Comparison of ENCODE assay signal across 8 cellular contexts in the genomic region with DNA sequence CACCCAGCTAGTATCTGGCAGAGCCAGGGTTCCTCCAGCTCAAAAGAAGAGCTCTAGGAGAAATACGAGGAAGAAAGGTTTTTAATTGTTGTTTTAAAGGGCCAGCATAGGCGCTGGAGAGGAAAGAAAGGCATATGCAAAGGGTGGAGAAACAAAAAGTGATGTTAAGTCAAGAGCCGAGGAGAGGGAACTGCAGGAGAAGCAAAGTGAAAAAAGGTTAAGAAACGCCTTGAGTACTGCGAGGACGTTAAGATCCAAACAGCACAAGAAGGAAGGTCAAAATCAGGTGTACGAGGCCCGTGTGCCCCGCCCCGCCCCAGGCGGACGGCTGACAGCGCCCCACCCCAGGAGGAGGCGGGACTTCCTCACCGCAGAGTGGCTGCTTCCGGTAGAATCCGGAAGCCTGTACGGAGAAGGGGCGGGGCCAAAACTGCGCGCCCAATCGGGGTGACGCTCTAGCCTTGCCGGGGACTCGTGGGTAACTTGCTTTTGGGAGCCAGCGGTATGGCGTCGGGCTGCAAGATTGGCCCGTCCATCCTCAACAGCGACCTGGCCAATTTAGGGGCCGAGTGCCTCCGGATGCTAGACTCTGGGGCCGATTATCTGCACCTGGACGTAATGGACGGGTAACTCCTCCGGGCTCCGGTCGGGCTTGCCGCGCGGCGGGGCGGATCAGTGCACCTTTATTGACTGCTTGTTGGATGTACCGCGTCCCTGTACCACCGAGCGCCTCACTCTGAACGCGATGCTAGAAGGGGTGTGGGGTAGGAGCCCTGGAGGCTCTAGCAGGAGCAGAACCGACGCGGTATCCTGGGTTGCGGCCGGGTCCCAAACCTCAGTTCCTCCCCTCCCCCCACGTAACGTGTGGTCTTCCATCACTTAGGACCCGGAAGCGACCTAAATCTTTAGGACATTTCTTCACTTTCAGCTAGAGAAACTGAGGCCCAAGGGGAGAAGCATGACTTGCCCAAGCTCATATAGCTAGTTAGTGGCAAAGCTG. TPM values are rescaled to one million over a fixed set of nuclear protein-coding genes. Genes with fewer than 3 reads are reported as not detected.
DNase-seq lines count a peak whose midpoint lies in the region; TF ChIP-seq lines count a peak whose summit lies in the region.

RPE (plus strand) TSS at position 481 of the 1,000 bp plus-strand sequence; CDS start at position 505, 24 bp downstream.

- no peak within 1 kb of the TSS for H4K8ac ChIP-seq in H9 (replicated peaks; ENCODE audit: insufficient read length, low read depth, low read length)

- H3K4me1 Mint-ChIP-seq in H9 (peaks cover 18 to 19% of the 10 kb centered on the region in 2 experiments), nephron (peaks cover 42% of the 10 kb centered on the region)
- peaks cover 59% of the 10 kb centered on the region for H3K4me1 Mint-ChIP-seq in stimulated activated naive CD8-positive, alpha-beta T cell treated with anti-CD3 and anti-CD28 coated beads, Interleukin-15, Interleukin-2, amounts not matched to agents 100 ng/mL and 50 ng/mL, for 24 hours (ENCODE audit: low read depth)

- H2BK5ac ChIP-seq in H9 (ENCODE audit: insufficient read length, low read length), result no peak within 1 kb of the TSS

- no peaks in the 10 kb centered on the region for H3K4me1 ChIP-seq in H9 (ENCODE audit: insufficient read depth, low read length)

- H3K27ac ChIP-seq in H9 (ENCODE audit: insufficient read length, low read depth, low read length), result no peak within 1 kb of the TSS

- H2BK120ac ChIP-seq in H9 (ENCODE audit: low read depth, low read length, poor library complexity, severe bottlenecking), result no peak within 1 kb of the TSS

- H3K18ac ChIP-seq in H9 (ENCODE audit: insufficient read length, low read depth, low read length), result no peak within 1 kb of the TSS

- TF ChIP-seq CTCF in H9 (conservative IDR thresholded peaks at IDR 0.05), result no peak
- no peak for TF ChIP-seq CTCF in fibroblast of the aortic adventitia (IDR thresholded peaks at IDR 0.05; ENCODE audit: insufficient read depth, low read length)
- TF ChIP-seq CTCF in nephron (IDR thresholded peaks at IDR 0.05; ENCODE audit: unreplicated experiment in 3 of 3), result no peak

- no peak within 1 kb of the TSS for H4K5ac ChIP-seq in H9 (ENCODE audit: insufficient read length, low read depth, low read length)

- peak within 1 kb of the TSS; percentile 52 for H2AFZ ChIP-seq in H9 (ENCODE audit: low read length)

- H2BK12ac ChIP-seq in H9 (ENCODE audit: insufficient read length, low read depth, low read length), result no peak within 1 kb of the TSS

- H3K9me3 Mint-ChIP-seq in H9, result no peaks in the 10 kb centered on the region
- H3K9me3 Mint-ChIP-seq in nephron, result no peaks in the 10 kb centered on the region
- peaks cover 4% of the 10 kb centered on the region for H3K9me3 Mint-ChIP-seq in stimulated activated naive CD8-positive, alpha-beta T cell treated with anti-CD3 and anti-CD28 coated beads, Interleukin-15, Interleukin-2, amounts not matched to agents 100 ng/mL and 50 ng/mL, for 24 hours

- H3K14ac ChIP-seq in H9 (ENCODE audit: insufficient read depth, low read length), result peak within 1 kb of the TSS; percentile 31; the same call in 1 of the 2 replicates

- H3K27me3 ChIP-seq in H9 (ENCODE audit: insufficient read depth, low read length) (no peaks in the 10 kb centered on the region), MG63 (no peaks in the 10 kb centered on the region)

- H3K36me3 Mint-ChIP-seq in H9 (ENCODE audit: insufficient read depth in 1 of 3, low read depth in 3 of 3), result peaks cover 0 to 11% (median 6%) of the 10 kb centered on the region in 3 experiments; a peak in 5 of 7 replicates
- peaks cover 2% of the 10 kb centered on the region for H3K36me3 Mint-ChIP-seq in nephron (ENCODE audit: low read depth)
- peaks cover 41% of the 10 kb centered on the region for H3K36me3 Mint-ChIP-seq in stimulated activated naive CD8-positive, alpha-beta T cell treated with anti-CD3 and anti-CD28 coated beads, Interleukin-15, Interleukin-2, amounts not matched to agents 100 ng/mL and 50 ng/mL, for 24 hours (ENCODE audit: low read depth)

- H2AK5ac ChIP-seq in H9 (ENCODE audit: insufficient read length, low read length), result no peak within 1 kb of the TSS

- H3K4me3 Mint-ChIP-seq in H9, result peak within 1 kb of the TSS; percentile 94 to 96
- H3K4me3 Mint-ChIP-seq in nephron, result peak within 1 kb of the TSS; percentile 85 to 92 (median 90)
- H3K4me3 Mint-ChIP-seq in stimulated activated naive CD8-positive, alpha-beta T cell treated with anti-CD3 and anti-CD28 coated beads, Interleukin-15, Interleukin-2, amounts not matched to agents 100 ng/mL and 50 ng/mL, for 24 hours, result peak within 1 kb of the TSS; percentile 98

- peak within 1 kb of the TSS; percentile 79 for H3K4me3 ChIP-seq in MG63
- H3K4me3 ChIP-seq in fibroblast of the aortic adventitia (ENCODE audit: low read depth, low read length), result peak within 1 kb of the TSS; percentile 81

- H3K4ac ChIP-seq in H9 (ENCODE audit: low read depth, low read length), result no peak within 1 kb of the TSS

- no CpG with 5 or more reads among the region's 58 CpGs for WGBS in H9 (ENCODE audit: extremely low coverage, insufficient read length, low lambda C conversion rate)

- H3K27ac Mint-ChIP-seq in H9 (peak within 1 kb of the TSS; percentile 79 to 97 (median 96)), nephron (peak within 1 kb of the TSS; percentile 72 to 93 (median 83))
- peak within 1 kb of the TSS; percentile 96 for H3K27ac Mint-ChIP-seq in stimulated activated naive CD8-positive, alpha-beta T cell treated with anti-CD3 and anti-CD28 coated beads, Interleukin-15, Interleukin-2, amounts not matched to agents 100 ng/mL and 50 ng/mL, for 24 hours

- H3K36me3 ChIP-seq in MG63, result peaks cover 19% of the 10 kb centered on the region

- peak within 1 kb of the TSS; percentile 93 for H3K4me2 ChIP-seq in H9 (ENCODE audit: insufficient read depth, insufficient read length, low read length)

- H3T11ph ChIP-seq in H9 (ENCODE audit: low read length), result no peak within 1 kb of the TSS

- no peak within 1 kb of the TSS for H2BK20ac ChIP-seq in H9 (ENCODE audit: low read depth, low read length, poor library complexity, severe bottlenecking)

- H3K56ac ChIP-seq in H9 (ENCODE audit: insufficient read length, low read depth, low read length), result no peak within 1 kb of the TSS

- no peaks in the 10 kb centered on the region for H4K20me1 ChIP-seq in H9 (ENCODE audit: control insufficient read depth, insufficient read depth, insufficient read length)

- H2BK15ac ChIP-seq in H9 (ENCODE audit: low read depth, low read length), result no peak within 1 kb of the TSS

- no peak within 1 kb of the TSS for H4K91ac ChIP-seq in H9 (ENCODE audit: insufficient read length, low read depth, low read length)

- H3K27me3 Mint-ChIP-seq in H9 (ENCODE audit: low read depth) (peaks cover 6% of the 10 kb centered on the region), nephron (ENCODE audit: low read depth) (peaks cover 3% of the 10 kb centered on the region)
- H3K27me3 Mint-ChIP-seq in stimulated activated naive CD8-positive, alpha-beta T cell treated with anti-CD3 and anti-CD28 coated beads, Interleukin-15, Interleukin-2, amounts not matched to agents 100 ng/mL and 50 ng/mL, for 24 hours, result no peaks in the 10 kb centered on the region

- H3K9ac ChIP-seq in H9 (ENCODE audit: extremely low read depth, insufficient read length, low read length), result peak within 1 kb of the TSS; percentile 55

- peaks cover 9% of the 10 kb centered on the region for H3K23me2 ChIP-seq in H9 (ENCODE audit: insufficient read length, low read depth, low read length, poor library complexity, severe bottlenecking)

- H3K9me3 ChIP-seq in H9 (ENCODE audit: control insufficient read depth, low read depth, low read length), result no peaks in the 10 kb centered on the region
- H3K9me3 ChIP-seq in MG63, result no peaks in the 10 kb centered on the region

- H3K23ac ChIP-seq in H9 (ENCODE audit: insufficient read length, low read depth, low read length), result no peak within 1 kb of the TSS

- H3K79me2 ChIP-seq in H9 (ENCODE audit: insufficient read depth, low read length), result peaks cover 31% of the 10 kb centered on the region; the same call in 1 of the 2 replicates

- peaks cover 5% of the 10 kb centered on the region for H3K79me1 ChIP-seq in H9 (ENCODE audit: insufficient read depth, low read depth, low read length, poor library complexity, severe bottlenecking)

- DNase-seq in ELR (ENCODE audit: low read depth) (peak; percentile 96), H9 (peak; percentile 96), MG63 (peak; percentile 94), SHP77 treated with DMSO at 0.1 percent for 48 hours (lab: John Stamatoyannopoulos, UW) (peak; percentile 70), fibroblast of the aortic adventitia (ENCODE audit: low read depth) (peak; percentile 89)
- DNase-seq in activated effector memory CD4-positive, alpha-beta T cell treated with anti-CD3 and anti-CD28 coated beads, Interleukin-2, amount 50 U/mL, for 16 hours, result peak; percentile 99

RNA-seq across cellular contexts. Expression of gene RPE, which starts in this region (rescaled TPM):
- total RNA-seq in H9 (2021) (67.8 and 71.6 TPM in 2 replicates), fibroblast of the aortic adventitia (ENCODE audit: low replicate concordance) (69.6 and 97.3 TPM in 2 replicates)
- total RNA-seq in MG63 (2014; rRNA removed; shearing (Covaris generic); ENCODE audit: low replicate concordance), result 27.6 and 179 TPM in 2 replicates
